ENCODE assay signal across 4 cellular contexts in the genomic region with DNA sequence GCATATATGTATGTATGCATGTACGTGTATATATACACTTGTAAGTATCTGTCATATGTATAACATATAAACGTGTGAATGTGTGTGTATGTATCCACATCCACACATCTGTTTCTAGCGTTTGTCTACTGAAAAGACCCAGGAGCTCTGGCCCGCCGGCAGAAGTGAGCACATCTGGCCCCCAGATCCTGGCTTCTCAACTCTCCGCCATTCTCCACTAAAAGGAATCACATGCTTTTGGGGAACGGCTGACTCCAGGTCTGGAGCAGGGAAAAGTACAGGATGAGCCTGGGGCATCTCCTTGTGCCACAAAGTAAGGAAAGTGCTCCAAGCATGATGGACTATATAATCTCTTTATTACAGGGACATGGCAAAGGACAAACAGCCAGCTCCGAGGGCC.
"Had no signal": no experiment of that assay in that cellular context is flagged by ENCODE, and none has a peak within 500 bp of the region (broad histone marks: within the 10 kb centered on the region; RNA-seq: fewer than 3 reads in every experiment).

No MANE protein-coding gene starts in this region.

- H3K4me3 ChIP-seq: GM23338 had no signal

- ATAC-seq: GM23338 had no signal

- DNase-seq: H9, HCEC 1CT, IMR-90 had no signal
